ENCODE assay signal across 10 cellular contexts in genomic region chr2:101517753-101518152, GRCh38. TPM values are rescaled to one million over a fixed set of nuclear protein-coding genes. Genes with fewer than 3 reads are reported as not detected.
DNase-seq lines count a peak whose midpoint lies in the region; ATAC-seq and TF ChIP-seq lines count a peak whose summit lies in the region.
"Had no signal": no experiment of that assay in that cellular context is flagged by ENCODE, and none has a peak within 500 bp of the region (broad histone marks: within the 10 kb centered on the region; RNA-seq: fewer than 3 reads in every experiment).

No MANE protein-coding gene starts in this region.

- H3K27me3 Mint-ChIP-seq in nephron (ENCODE audit: low read depth): peaks cover 3% of the 10 kb centered on the region
- no peaks in the 10 kb centered on the region for H3K27me3 Mint-ChIP-seq in activated T-cell treated with anti-CD3 and anti-CD28 coated beads, Interleukin-2, amount 50 U/mL, for 24 hours
- H3K27me3 Mint-ChIP-seq: activated CD8-positive, alpha-beta T cell treated with anti-CD3 and anti-CD28 coated beads for 36 hours had no signal

- no peaks in the 10 kb centered on the region for H3K9me3 ChIP-seq in esophagus muscularis mucosa

- peaks cover 57% of the 10 kb centered on the region for H3K4me1 Mint-ChIP-seq in nephron
- H3K4me1 Mint-ChIP-seq in activated T-cell treated with anti-CD3 and anti-CD28 coated beads, Interleukin-2, amount 50 U/mL, for 24 hours (ENCODE audit: low read depth): peaks cover 43% of the 10 kb centered on the region

- no peak for TF ChIP-seq POLR2A in esophagus muscularis mucosa (IDR thresholded peaks at IDR 0.05; ENCODE audit: low read depth)

- no peak overlapping the region for H3K4me3 Mint-ChIP-seq in nephron
- no peak overlapping the region for H3K4me3 Mint-ChIP-seq in activated T-cell treated with anti-CD3 and anti-CD28 coated beads, Interleukin-2, amount 50 U/mL, for 24 hours
- H3K4me3 Mint-ChIP-seq: activated CD8-positive, alpha-beta T cell treated with anti-CD3 and anti-CD28 coated beads for 36 hours had no signal

- H3K36me3 ChIP-seq in esophagus muscularis mucosa: no peaks in the 10 kb centered on the region

- peaks cover 13 to 42% (median 33%) of the 10 kb centered on the region in 4 donors for H3K4me1 ChIP-seq in esophagus muscularis mucosa

- H3K36me3 Mint-ChIP-seq in nephron (ENCODE audit: low read depth): no peaks in the 10 kb centered on the region
- H3K36me3 Mint-ChIP-seq in activated T-cell treated with anti-CD3 and anti-CD28 coated beads, Interleukin-2, amount 50 U/mL, for 24 hours (ENCODE audit: low read depth): no peaks in the 10 kb centered on the region

- no peak for TF ChIP-seq CTCF in nephron (IDR thresholded peaks at IDR 0.05; ENCODE audit: unreplicated experiment in 3 of 3)
- no peak for TF ChIP-seq CTCF in esophagus muscularis mucosa (IDR thresholded peaks at IDR 0.05)

- H3K27ac Mint-ChIP-seq in nephron: peak overlapping the region; percentile 57 to 86 (median 79)
- H3K27ac Mint-ChIP-seq in activated T-cell treated with anti-CD3 and anti-CD28 coated beads, Interleukin-2, amount 50 U/mL, for 24 hours: no peak overlapping the region
- H3K27ac Mint-ChIP-seq: activated CD8-positive, alpha-beta T cell treated with anti-CD3 and anti-CD28 coated beads for 36 hours had no signal

- no peak for ATAC-seq in HG02623 (IDR thresholded peaks at IDR 0.05; ENCODE audit: unreplicated experiment)

- peak overlapping the region in 1 of 4 donors; percentile 53 for H3K27ac ChIP-seq in esophagus muscularis mucosa (replicated peaks in 1 of 4)

- no peak for TF ChIP-seq EP300 in esophagus muscularis mucosa (IDR thresholded peaks at IDR 0.05)

- H3K4me3 ChIP-seq in esophagus muscularis mucosa: no peak overlapping the region

- no peaks in the 10 kb centered on the region for H3K27me3 ChIP-seq in esophagus muscularis mucosa

- peaks cover 11% of the 10 kb centered on the region for H3K9me3 Mint-ChIP-seq in nephron
- peaks cover 13% of the 10 kb centered on the region for H3K9me3 Mint-ChIP-seq in activated T-cell treated with anti-CD3 and anti-CD28 coated beads, Interleukin-2, amount 50 U/mL, for 24 hours

- intact Hi-C loops in esophagus muscularis mucosa (cut with DNase I): loop anchor here (10.0 kb wide), 1 partner anchor 307 kb away; no protein-coding TSS in a partner anchor

- peak; percentile 52 for DNase-seq in EL
- peak; percentile 62 for DNase-seq in MV-4-11 (lab: John Stamatoyannopoulos, UW)
- DNase-seq in dermis blood vessel endothelial cell: peak; percentile 57
- no peak for DNase-seq in stimulated activated CD8-positive, alpha-beta memory T cell treated with anti-CD3 and anti-CD28 coated beads, Interleukin-4, amount 100 ng/mL, for 48 hours
- no peak for DNase-seq in esophagus muscularis mucosa (ENCODE audit: extremely low spot score)
- no peak for DNase-seq in activated T-cell treated with anti-CD3 and anti-CD28 coated beads, Interleukin-2, amount 50 U/mL, for 24 hours
- DNase-seq: occipital lobe had no signal

RNA-seq across cellular contexts. Expression of gene RFX8, which starts 42.8 kb away (rescaled TPM):
- 0.51 and 0.60 TPM in 2 replicates for total RNA-seq in dermis blood vessel endothelial cell
- total RNA-seq in esophagus muscularis mucosa: under 1 TPM in 1 of 4 donors, not detected in 3; 0.91 TPM

Comparison
In these comparisons a context has a peak if more than half of its experiments do, and no peak if none do; other contexts are left out.
1. DNase-seq: peak in EL (single experiment), MV-4-11 (single experiment) and dermis blood vessel endothelial cell (single experiment); none in stimulated activated CD8-positive, alpha-beta memory T cell treated with anti-CD3 and anti-CD28 coated beads, Interleukin-4, amount 100 ng/mL, for 48 hours (single experiment), esophagus muscularis mucosa (single experiment) and activated T-cell treated with anti-CD3 and anti-CD28 coated beads, Interleukin-2, amount 50 U/mL, for 24 hours (single experiment).